Comparison of ENCODE assay signal across 16 cellular contexts in genomic region chr11:130603585-130603906, GRCh38.
DNase-seq lines count a peak whose midpoint lies in the region; ATAC-seq and TF ChIP-seq lines count a peak whose summit lies in the region.
"Had no signal": no experiment of that assay in that cellular context is flagged by ENCODE, and none has a peak within 500 bp of the region (broad histone marks: within the 10 kb centered on the region; RNA-seq: fewer than 3 reads in every experiment).

No MANE protein-coding gene starts in this region.

- H3K9me3 Mint-ChIP-seq in stimulated activated naive CD8-positive, alpha-beta T cell treated with anti-CD3 and anti-CD28 coated beads, Interleukin-15, amount 100 ng/mL, for 72 hours = no peaks in the 10 kb centered on the region
- H3K9me3 Mint-ChIP-seq: CD4-positive, alpha-beta memory T cell; GM23338 had no signal

- H3K4me2 ChIP-seq in trophoblast cell (ENCODE audit: low read length) = no peak overlapping the region
- H3K4me2 ChIP-seq: A549, GM23338 had no signal

- no peak overlapping the region for H4K8ac ChIP-seq in trophoblast cell (ENCODE audit: low read depth, low read length)

- H3K27ac Mint-ChIP-seq in stimulated activated naive CD8-positive, alpha-beta T cell treated with anti-CD3 and anti-CD28 coated beads, Interleukin-15, amount 100 ng/mL, for 72 hours = no peak overlapping the region
- H3K27ac Mint-ChIP-seq: CD4-positive, alpha-beta memory T cell; GM23338 had no signal

- H3K4me3 ChIP-seq in colonic mucosa = no peak overlapping the region
- no peak overlapping the region for H3K4me3 ChIP-seq in trophoblast cell (ENCODE audit: low read depth, low read length)
- H3K4me3 ChIP-seq in uterus = no peak overlapping the region
- H3K4me3 ChIP-seq: A549, GM23338 had no signal

- intact Hi-C loops in colonic mucosa (cut with DNase I) = no loop called here
- intact Hi-C loops in left colon (cut with DNase I, micrococcal nuclease) = no loop called here
- intact Hi-C loops in uterus (cut with DNase I; ENCODE audit: low total_unique reads) = no loop called here
- intact Hi-C loops in Right ventricle myocardium inferior (cut with DNase I) = loop anchor here (5.0 kb wide), 1 partner anchor 81 kb away; no protein-coding TSS in a partner anchor

- no peak overlapping the region for H2BK12ac ChIP-seq in trophoblast cell (ENCODE audit: low read length)

- H3K27me3 Mint-ChIP-seq in stimulated activated naive CD8-positive, alpha-beta T cell treated with anti-CD3 and anti-CD28 coated beads, Interleukin-15, amount 100 ng/mL, for 72 hours = no peaks in the 10 kb centered on the region

- WGBS in trophoblast cell (ENCODE audit: extremely low coverage, insufficient coverage, insufficient read length) = no CpG with 5 or more reads among the region's 4 CpGs

- H3K4me1 Mint-ChIP-seq in stimulated activated naive CD8-positive, alpha-beta T cell treated with anti-CD3 and anti-CD28 coated beads, Interleukin-15, amount 100 ng/mL, for 72 hours = no peaks in the 10 kb centered on the region
- H3K4me1 Mint-ChIP-seq: CD4-positive, alpha-beta memory T cell had no signal

- TF ChIP-seq POLR2A in uterus (IDR thresholded peaks at IDR 0.05) = no peak

- H3K27ac ChIP-seq in colonic mucosa (peak overlapping the region; percentile 3), trophoblast cell (ENCODE audit: low read depth, low read length) (no peak overlapping the region), uterus (peak overlapping the region; percentile 4 to 62)
- H3K27ac ChIP-seq: A549, C4-2B, HL-60 had no signal

- H2BK120ac ChIP-seq in trophoblast cell (ENCODE audit: insufficient read depth, low read length, poor library complexity) = no peak overlapping the region

- TF ChIP-seq CTCF in colonic mucosa (IDR thresholded peaks at IDR 0.05) = no peak
- no peak for TF ChIP-seq CTCF in uterus (IDR thresholded peaks at IDR 0.05)

- H3K14ac ChIP-seq in trophoblast cell (ENCODE audit: low read length) = no peak overlapping the region

- no peaks in the 10 kb centered on the region for H3K36me3 ChIP-seq in colonic mucosa
- H3K36me3 ChIP-seq in trophoblast cell (ENCODE audit: control insufficient read depth in 1 of 2, insufficient read depth in 2 of 2, low read length in 2 of 2) = no peaks in the 10 kb centered on the region
- no peaks in the 10 kb centered on the region for H3K36me3 ChIP-seq in uterus
- H3K36me3 ChIP-seq: BE2C had no signal

- ATAC-seq in left colon (peak; percentile 90), Right ventricle myocardium inferior (no peak)
- ATAC-seq in stimulated activated naive CD8-positive, alpha-beta T cell treated with anti-CD3 and anti-CD28 coated beads, Interleukin-15, amount 100 ng/mL, for 72 hours = no peak
- ATAC-seq: A549, GM23338 had no signal

- DNase-seq in colonic mucosa (peak; percentile 53), left colon (no peak), trophoblast cell (peak; percentile 24 to 55), uterus (no peak), Right ventricle myocardium inferior (ENCODE audit: missing footprints) (no peak), GM19238 (ENCODE audit: insufficient read length, low spot score) (no peak)
- DNase-seq in stimulated activated naive CD8-positive, alpha-beta T cell treated with anti-CD3 and anti-CD28 coated beads, Interleukin-15, amount 100 ng/mL, for 72 hours = no peak
- DNase-seq: CD4-positive, alpha-beta memory T cell; DMS79 treated with DMSO at 0.1 percent for 48 hours; EL; H7 had no signal

- no peak overlapping the region for H3K9ac ChIP-seq in colonic mucosa (ENCODE audit: low read depth in 2 of 2, low read length in 2 of 2)
- no peak overlapping the region for H3K9ac ChIP-seq in trophoblast cell (ENCODE audit: low read length)

- no peak overlapping the region for H3K23ac ChIP-seq in trophoblast cell (ENCODE audit: low read length)

- no peaks in the 10 kb centered on the region for H3K79me2 ChIP-seq in trophoblast cell (ENCODE audit: control insufficient read depth, insufficient read depth, low read length, poor library complexity)

- H2BK5ac ChIP-seq in trophoblast cell (ENCODE audit: low read depth, low read length, poor library complexity) = no peak overlapping the region

- H4K91ac ChIP-seq in trophoblast cell (ENCODE audit: low read depth, low read length) = no peak overlapping the region

- no peaks in the 10 kb centered on the region for H3K4me1 ChIP-seq in colonic mucosa
- peaks cover 0 to 6% of the 10 kb centered on the region in 2 experiments for H3K4me1 ChIP-seq in trophoblast cell (ENCODE audit: control insufficient read depth in 1 of 2, insufficient read depth in 2 of 2, low read length in 2 of 2)
- peaks cover 4 to 28% of the 10 kb centered on the region in 2 donors for H3K4me1 ChIP-seq in uterus
- H3K4me1 ChIP-seq: A549 had no signal

- H3K27me3 ChIP-seq in colonic mucosa (no peaks in the 10 kb centered on the region), trophoblast cell (ENCODE audit: insufficient read depth, low read length) (no peaks in the 10 kb centered on the region), uterus (no peaks in the 10 kb centered on the region)
- H3K27me3 ChIP-seq: BE2C had no signal

- no peak overlapping the region for H3K4ac ChIP-seq in trophoblast cell (ENCODE audit: low read depth, low read length)

- no peak overlapping the region for H2AFZ ChIP-seq in trophoblast cell (ENCODE audit: insufficient read depth, low read length, poor library complexity)
- H2AFZ ChIP-seq: GM23338 had no signal

- no peak overlapping the region for H3K18ac ChIP-seq in trophoblast cell (ENCODE audit: low read length)

- H4K12ac ChIP-seq in trophoblast cell (ENCODE audit: low read depth, low read length) = no peak overlapping the region

- H3K9me3 ChIP-seq in colonic mucosa (no peaks in the 10 kb centered on the region), trophoblast cell (ENCODE audit: insufficient read depth, low read depth, low read length) (peaks cover 2% of the 10 kb centered on the region), uterus (no peaks in the 10 kb centered on the region)
- H3K9me3 ChIP-seq: A549, BE2C had no signal

- H3K79me1 ChIP-seq in trophoblast cell (ENCODE audit: low read length) = no peaks in the 10 kb centered on the region

- H2AK5ac ChIP-seq in trophoblast cell (ENCODE audit: low read length) = no peak overlapping the region

- no peak overlapping the region for H3K4me3 Mint-ChIP-seq in stimulated activated naive CD8-positive, alpha-beta T cell treated with anti-CD3 and anti-CD28 coated beads, Interleukin-15, amount 100 ng/mL, for 72 hours
- H3K4me3 Mint-ChIP-seq: CD4-positive, alpha-beta memory T cell; GM23338 had no signal

Comparison
In these comparisons a context has a peak if more than half of its experiments do, and no peak if none do; other contexts are left out.
1. DNase-seq: peak in colonic mucosa (single experiment) and trophoblast cell (2 of 2); none in left colon (0 of 2), uterus (0 of 2), stimulated activated naive CD8-positive, alpha-beta T cell treated with anti-CD3 and anti-CD28 coated beads, Interleukin-15, amount 100 ng/mL, for 72 hours (0 of 2), Right ventricle myocardium inferior (single experiment) and GM19238 (single experiment).